ENCODE assay signal across 3 cellular contexts in genomic region chr19:55091955-55092354, GRCh38.
TF ChIP-seq lines count a peak whose summit lies in the region.

No MANE protein-coding gene starts in this region.

TF ChIP-seq in SK-N-SH, 30 proteins besides CTCF, POLR2A, EP300 and RAD21 (continued from another document):
- TF ChIP-seq RCOR1 (IDR thresholded peaks at IDR 0.05; ENCODE audit: low read length) (no peak), RFX5 (IDR thresholded peaks at IDR 0.05; ENCODE audit: low read length) (no peak), JUND (IDR thresholded peaks at IDR 0.05) (no peak), MAX (IDR thresholded peaks at IDR 0.05; ENCODE audit: low read depth) (no peak), MXI1 (IDR thresholded peaks at IDR 0.05; ENCODE audit: low read depth, low read length) (no peak), NFIC (IDR thresholded peaks at IDR 0.05; ENCODE audit: borderline replicate concordance) (no peak), NRF1 (IDR thresholded peaks at IDR 0.05; ENCODE audit: low read depth, low read length) (no peak), YY1 (IDR thresholded peaks at IDR 0.05; ENCODE audit: low read depth) (no peak), TEAD4 (IDR thresholded peaks at IDR 0.05; ENCODE audit: borderline replicate concordance, insufficient read depth) (no peak), EZH2phosphoT487 (IDR thresholded peaks at IDR 0.05; ENCODE audit: borderline replicate concordance, low read depth) (no peak), FOXJ3 (CRISPR knock-in tag; IDR thresholded peaks at IDR 0.05) (no peak), POLR2AphosphoS5 (IDR thresholded peaks at IDR 0.05; ENCODE audit: low read depth, low read length) (no peak), FOSL2 (IDR thresholded peaks at IDR 0.05; ENCODE audit: borderline replicate concordance, low read depth) (no peak), FOXM1 (IDR thresholded peaks at IDR 0.05; ENCODE audit: low read depth) (no peak), RXRA (IDR thresholded peaks at IDR 0.05; ENCODE audit: borderline replicate concordance, low read depth) (no peak), GABPA (IDR thresholded peaks at IDR 0.05; ENCODE audit: low read depth) (no peak), CHD2 (IDR thresholded peaks at IDR 0.05; ENCODE audit: low read length, partially characterized antibody) (no peak), ELF1 (IDR thresholded peaks at IDR 0.05) (no peak), USF1 (IDR thresholded peaks at IDR 0.05; ENCODE audit: borderline replicate concordance, low read depth) (no peak)

TF ChIP-seq in SK-N-SH treated with all-trans-retinoic acid at 6 μM for 48 hours, 23 proteins besides CTCF, POLR2A, EP300 and RAD21 (continued from another document):
- TF ChIP-seq PATZ1 (CRISPR knock-in tag; IDR thresholded peaks at IDR 0.05; ENCODE audit: borderline replicate concordance) (no peak), CSRNP3 (CRISPR knock-in tag; IDR thresholded peaks at IDR 0.05) (no peak), OSR1 (CRISPR knock-in tag; IDR thresholded peaks at IDR 0.05) (no peak), ARNTL (CRISPR knock-in tag; IDR thresholded peaks at IDR 0.05; ENCODE audit: borderline replicate concordance, low read depth) (no peak), ZNF8 (CRISPR knock-in tag; IDR thresholded peaks at IDR 0.05) (no peak), ZNF70 (CRISPR knock-in tag; IDR thresholded peaks at IDR 0.05) (no peak), ISL1 (CRISPR knock-in tag; IDR thresholded peaks at IDR 0.05) (no peak), TSHZ2 (CRISPR knock-in tag; IDR thresholded peaks at IDR 0.05) (no peak), POU6F1 (CRISPR knock-in tag; IDR thresholded peaks at IDR 0.05; ENCODE audit: borderline replicate concordance, low read depth) (no peak), SNAI2 (CRISPR knock-in tag; IDR thresholded peaks at IDR 0.05) (no peak), ESRRG (CRISPR knock-in tag; IDR thresholded peaks at IDR 0.05) (no peak), CREB5 (CRISPR knock-in tag; IDR thresholded peaks at IDR 0.05; ENCODE audit: low read depth) (no peak), PPARA (CRISPR knock-in tag; IDR thresholded peaks at IDR 0.05; ENCODE audit: borderline replicate concordance) (no peak)

TF ChIP-seq in WTC11, 78 proteins besides CTCF, POLR2A, EP300 and RAD21 (continued from another document):
- no peak for TF ChIP-seq ZNF138 (CRISPR knock-in tag; conservative IDR thresholded peaks at IDR 0.05)
- no peak for TF ChIP-seq ZNF263 (CRISPR knock-in tag; IDR thresholded peaks at IDR 0.05; ENCODE audit: low read depth)
- peak; percentile 30; the same call in 1 of the 2 replicates for TF ChIP-seq SP1 (CRISPR knock-in tag; conservative IDR thresholded peaks at IDR 0.05)
- no peak for TF ChIP-seq CREM (CRISPR knock-in tag; IDR thresholded peaks at IDR 0.05)
- no peak for TF ChIP-seq NFATC4 (CRISPR knock-in tag; IDR thresholded peaks at IDR 0.05)
- 0 out of 2 replicates have a peak, but pooled peaks have one; percentile 31 for TF ChIP-seq TP53 (CRISPR knock-in tag; IDR thresholded peaks at IDR 0.05)
- peak; percentile 11; the same call in 1 of the 2 replicates for TF ChIP-seq ZBTB21 (CRISPR knock-in tag; IDR thresholded peaks at IDR 0.05; ENCODE audit: borderline replicate concordance)
- no peak for TF ChIP-seq ZNF121 (CRISPR knock-in tag; IDR thresholded peaks at IDR 0.05)
- TF ChIP-seq MYBL2 (CRISPR knock-in tag; IDR thresholded peaks at IDR 0.05) = peak; percentile 48; the same call in 1 of the 2 replicates
- 0 out of 2 replicates have a peak, but pooled peaks have one; percentile 38 for TF ChIP-seq FOXK1 (CRISPR knock-in tag; IDR thresholded peaks at IDR 0.05)
- TF ChIP-seq ZNF396 (CRISPR knock-in tag; IDR thresholded peaks at IDR 0.05; ENCODE audit: borderline replicate concordance) = no peak
- no peak for TF ChIP-seq SMAD4 (CRISPR knock-in tag; IDR thresholded peaks at IDR 0.05)
- TF ChIP-seq USF1 (CRISPR knock-in tag; IDR thresholded peaks at IDR 0.05) = 0 out of 2 replicates have a peak, but pooled peaks have one; percentile 32
- TF ChIP-seq MAX (CRISPR knock-in tag; IDR thresholded peaks at IDR 0.05) = peak; percentile 37; the same call in 1 of the 2 replicates
- no peak for TF ChIP-seq ZNF416 (CRISPR knock-in tag; IDR thresholded peaks at IDR 0.05)
- TF ChIP-seq CBFB (CRISPR knock-in tag; IDR thresholded peaks at IDR 0.05; ENCODE audit: low read depth) = 0 out of 2 replicates have a peak, but pooled peaks have one; percentile 75
- TF ChIP-seq IRF2 (CRISPR knock-in tag; IDR thresholded peaks at IDR 0.05; ENCODE audit: borderline replicate concordance, low read depth) = 0 out of 2 replicates have a peak, but pooled peaks have one; percentile 61
- TF ChIP-seq E2F4 (CRISPR knock-in tag; IDR thresholded peaks at IDR 0.05; ENCODE audit: borderline replicate concordance, low read depth) = no peak
- TF ChIP-seq USF2 (CRISPR knock-in tag; IDR thresholded peaks at IDR 0.05) = peak; percentile 65
- no peak for TF ChIP-seq AR (CRISPR knock-in tag; IDR thresholded peaks at IDR 0.05)
- TF ChIP-seq CDX4 (CRISPR knock-in tag; IDR thresholded peaks at IDR 0.05; ENCODE audit: borderline replicate concordance) = no peak
- TF ChIP-seq TEAD4 (CRISPR knock-in tag; IDR thresholded peaks at IDR 0.05) = no peak
- no peak for TF ChIP-seq HMGA2 (CRISPR knock-in tag; IDR thresholded peaks at IDR 0.05)
- no peak for TF ChIP-seq ZBTB43 (CRISPR knock-in tag; IDR thresholded peaks at IDR 0.05)
- no peak for TF ChIP-seq JAZF1 (CRISPR knock-in tag; IDR thresholded peaks at IDR 0.05)
- TF ChIP-seq CREB1 (CRISPR knock-in tag; IDR thresholded peaks at IDR 0.05) = no peak
- TF ChIP-seq RORB (CRISPR knock-in tag; IDR thresholded peaks at IDR 0.05) = no peak
- no peak for TF ChIP-seq ELF4 (CRISPR knock-in tag; IDR thresholded peaks at IDR 0.05; ENCODE audit: low read depth)
